Comparison of ENCODE assay signal across 8 cellular contexts in genomic region chr1:169367096-169367685, GRCh38. TPM values are rescaled to one million over a fixed set of nuclear protein-coding genes. Genes with fewer than 3 reads are reported as not detected.
DNase-seq lines count a peak whose midpoint lies in the region; ATAC-seq and TF ChIP-seq lines count a peak whose summit lies in the region.

No MANE protein-coding gene starts in this region.

- intact Hi-C loops in heart left ventricle (cut with DNase I) = loop anchor here in 5 of 10 donors (5.0 to 10.0 kb wide), 3 partner anchors 120 to 1022 kb away; partner anchors contain the start of gene SLC19A2 (in 3 of the 5)

- H3K36me3 ChIP-seq in heart left ventricle (peaks cover 0 to 29% (median 26%) of the 10 kb centered on the region in 9 donors), skeletal muscle tissue (ENCODE audit: control insufficient read depth in 3 of 3, insufficient read depth in 3 of 3, low read length in 3 of 3) (peaks cover 4 to 16% (median 10%) of the 10 kb centered on the region in 3 donors)

- H3K27me3 ChIP-seq in heart left ventricle (no peaks in the 10 kb centered on the region), skeletal muscle tissue (ENCODE audit: control insufficient read depth in 3 of 3, insufficient read depth in 3 of 3, low read length in 3 of 3) (no peaks in the 10 kb centered on the region)

- H3K4me1 ChIP-seq in heart left ventricle (peaks cover 0 to 46% (median 14%) of the 10 kb centered on the region in 12 donors), skeletal muscle tissue (ENCODE audit: control insufficient read depth in 3 of 3, insufficient read depth in 3 of 3, low read length in 3 of 3) (peaks cover 0 to 15% (median 14%) of the 10 kb centered on the region in 3 donors)

- DNase-seq in RPMI7951 (ENCODE audit: low read depth) (peak; percentile 0), heart left ventricle (no peak), KBM-7 (no peak)
- DNase-seq in activated T-cell treated with anti-CD3 and anti-CD28 coated beads, Interleukin-2, amount 50 U/mL, for 48 hours = no peak
- no peak for DNase-seq in activated naive CD4-positive, alpha-beta T cell treated with anti-CD3 and anti-CD28 coated beads, Interleukin-2, amount 50 U/mL, for 16 hours
- no peak for DNase-seq in stimulated activated CD4-positive, alpha-beta T cell treated with anti-CD3 and anti-CD28 coated beads, Interleukin-1b, Interleukin-23, amount 100 ng/mL, for 48 hours

- WGBS in heart left ventricle, 4 donors = 9 to 13% (median 11%) methylated on average over 15 of the region's 15 CpGs

- H3K9ac ChIP-seq in skeletal muscle tissue (ENCODE audit: low read depth in 1 of 3, low read length in 3 of 3) = peak overlapping the region; percentile 61 to 83 (median 64)

- H3K27ac ChIP-seq in heart left ventricle (peak overlapping the region in 11 of 12 donors; percentile 65 to 94 (median 80)), skeletal muscle tissue (ENCODE audit: low read depth, low read length) (peak overlapping the region; percentile 76)

- ATAC-seq in GM21515 (IDR thresholded peaks at IDR 0.05; ENCODE audit: unreplicated experiment) (peak; percentile 0), heart left ventricle (peak in 3 of 4 donors; percentile 6 to 35 (median 28))

- in situ Hi-C loops in KBM-7 (cut with MboI; ENCODE audit: low pct_unique_long_range_greater_than_20kb, low sequenced_read_pairs) = loop anchor here (25.0 kb wide), 1 partner anchor 755 kb away; no protein-coding TSS in a partner anchor

- no peak for TF ChIP-seq CTCF in heart left ventricle (IDR thresholded peaks at IDR 0.05)

- H3K9me3 ChIP-seq in heart left ventricle = peaks cover 0 to 6% (median 0%) of the 10 kb centered on the region in 12 donors
- no peaks in the 10 kb centered on the region for H3K9me3 ChIP-seq in skeletal muscle tissue (ENCODE audit: control insufficient read depth in 3 of 3, low read length in 3 of 3)

- no peak for TF ChIP-seq POLR2A in heart left ventricle (IDR thresholded peaks at IDR 0.05)

- H3K4me3 ChIP-seq in heart left ventricle (peak overlapping the region; percentile 50 to 85 (median 74)), skeletal muscle tissue (ENCODE audit: low read length in 3 of 3) (peak overlapping the region; percentile 90 to 100 (median 93))

RNA-seq across cellular contexts. Expression of gene NME7, which starts 0.4 kb away (rescaled TPM):
- 23.2 and 31.1 TPM in 2 replicates for total RNA-seq in RPMI7951 (2014; rRNA removed; shearing (Covaris generic))
- total RNA-seq in heart left ventricle (10 to 100 TPM in 4 of 9 donors, 1 to 10 TPM in 5; 6.9 to 14.9 (median 8.4) TPM), skeletal muscle tissue (12.5 TPM)
- 10 to 100 TPM in 1 of 2 donors, 1 to 10 TPM in 1; 3.1 to 25.2 TPM for polyA plus RNA-seq in heart left ventricle

RNA-seq across cellular contexts. Expression of gene BLZF1, which starts 0.8 kb away (rescaled TPM):
- 27.6 and 32.3 TPM in 2 replicates for total RNA-seq in RPMI7951 (2014; rRNA removed; shearing (Covaris generic))
- 10 to 100 TPM; 16.5 to 31.3 (median 23.6) TPM for total RNA-seq in heart left ventricle
- polyA plus RNA-seq in heart left ventricle = 10 to 100 TPM in 1 of 2 donors, 1 to 10 TPM in 1; 7.5 to 18.0 TPM
- total RNA-seq in skeletal muscle tissue = 11.5 TPM
